ENCODE assay signal across 1 cellular context in the genomic region with DNA sequence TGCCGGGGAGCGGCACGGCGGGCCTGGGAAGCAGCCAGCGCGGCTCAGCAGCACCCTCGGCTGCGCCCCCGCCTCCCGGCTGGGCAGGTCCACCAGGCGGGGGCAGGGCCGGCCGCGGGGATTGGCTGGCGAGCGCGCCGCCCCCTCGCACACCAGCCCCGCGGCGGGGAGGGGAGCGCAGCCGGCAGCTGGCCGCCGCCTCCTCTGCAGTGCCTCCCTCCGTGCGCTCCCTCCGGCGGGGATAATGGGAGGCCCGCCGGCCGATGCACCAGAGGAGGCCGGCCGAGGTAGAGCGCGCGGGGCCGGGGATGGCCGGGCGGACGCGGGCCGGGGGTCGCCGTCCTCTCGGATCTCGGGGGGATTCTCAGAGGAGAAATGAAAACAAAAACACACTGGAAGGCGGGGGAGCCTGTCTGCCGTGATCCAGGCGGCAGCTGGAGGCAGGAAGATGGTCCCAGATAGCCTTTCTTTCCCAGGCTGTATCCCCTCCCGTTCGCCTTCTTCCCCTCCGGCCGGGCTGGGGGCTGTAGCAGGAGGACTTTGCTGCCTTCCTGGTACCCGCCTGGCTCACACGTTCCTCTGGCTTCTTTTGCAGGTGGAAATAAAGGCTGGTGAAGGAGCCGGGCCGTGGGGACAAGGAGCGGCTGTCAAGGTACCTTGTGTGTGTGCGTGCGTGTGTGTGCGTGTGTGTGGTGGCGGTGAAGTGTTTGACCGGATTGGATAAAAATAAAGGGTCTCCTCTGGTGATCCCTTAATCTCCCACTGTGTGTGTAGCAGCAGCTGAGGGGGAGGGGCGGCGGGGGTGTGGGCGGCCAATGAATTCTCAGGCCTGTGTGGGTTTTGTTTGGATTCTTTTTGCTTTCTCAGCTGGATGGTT.
TF ChIP-seq lines count a peak whose summit lies in the region.

No MANE protein-coding gene starts in this region.

TF ChIP-seq in Ishikawa, 13 proteins besides CTCF, POLR2A, EP300 and RAD21 (continued from another document):
- TF ChIP-seq, protein P1, sequence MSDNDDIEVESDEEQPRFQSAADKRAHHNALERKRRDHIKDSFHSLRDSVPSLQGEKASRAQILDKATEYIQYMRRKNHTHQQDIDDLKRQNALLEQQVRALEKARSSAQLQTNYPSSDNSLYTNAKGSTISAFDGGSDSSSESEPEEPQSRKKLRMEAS (IDR thresholded peaks at IDR 0.05) = peak; percentile 54; the same call in 1 of the 2 replicates
- TF ChIP-seq CREB1 (IDR thresholded peaks at IDR 0.05; ENCODE audit: low read depth) (no peak), TAF1 (IDR thresholded peaks at IDR 0.05; ENCODE audit: low read depth) (peak; percentile 42; the same call in 1 of the 2 replicates), YY1 (IDR thresholded peaks at IDR 0.05; ENCODE audit: low read depth) (0 out of 2 replicates have a peak, but pooled peaks have one; percentile 15), ZBTB7A (IDR thresholded peaks at IDR 0.05; ENCODE audit: low read depth) (no peak; the same call in 1 of the 2 replicates), TEAD4 (IDR thresholded peaks at IDR 0.05) (no peak)
